In the genomic region with DNA sequence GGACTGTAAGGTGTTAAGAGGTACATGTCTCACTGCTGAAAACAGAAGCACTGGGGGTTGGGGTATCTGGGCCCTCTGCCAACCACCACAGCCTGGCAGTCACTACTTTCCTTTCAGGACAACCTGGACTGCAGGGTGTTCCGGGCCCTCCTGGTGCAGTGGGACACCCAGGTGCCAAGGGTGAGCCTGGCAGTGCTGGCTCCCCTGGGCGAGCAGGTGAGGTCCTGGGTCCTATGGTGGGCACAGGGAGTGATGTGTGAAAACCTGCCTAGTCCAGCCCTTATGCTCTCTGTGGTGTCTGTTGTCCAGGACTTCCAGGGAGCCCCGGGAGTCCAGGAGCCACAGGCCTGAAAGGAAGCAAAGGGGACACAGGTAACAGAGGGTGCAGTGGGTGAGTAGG, we compare ENCODE assay signal across 18 cellular contexts. TPM values are rescaled to one million over a fixed set of nuclear protein-coding genes. Genes with fewer than 3 reads are reported as not detected.
DNase-seq lines count a peak whose midpoint lies in the region; ATAC-seq and TF ChIP-seq lines count a peak whose summit lies in the region.
"Had no signal": no experiment of that assay in that cellular context is flagged by ENCODE, and none has a peak within 500 bp of the region (broad histone marks: within the 10 kb centered on the region; RNA-seq: fewer than 3 reads in every experiment).

No MANE protein-coding gene starts in this region.

- H3K4me1 ChIP-seq in vagina, result no peaks in the 10 kb centered on the region
- H3K4me1 ChIP-seq: Caco-2 had no signal

- no peak overlapping the region for H3K4me3 Mint-ChIP-seq in activated CD8-positive, alpha-beta memory T cell treated with anti-CD3 and anti-CD28 coated beads, Interleukin-2, amount 10 ng/mL, durations not matched to agents 7 days and 5 days
- H3K4me3 Mint-ChIP-seq in chondrocyte (ENCODE audit: unreplicated experiment) (no peak overlapping the region), T-helper 17 cell (no peak overlapping the region)
- no peak overlapping the region for H3K4me3 Mint-ChIP-seq in activated CD4-positive, alpha-beta T cell treated with anti-CD3 and anti-CD28 coated beads, Interleukin-2, amount 10 ng/mL, durations not matched to agents 24 days and 14 days
- H3K4me3 Mint-ChIP-seq: CD14-positive monocyte; CD8-positive, alpha-beta T cell had no signal

- no peak overlapping the region for H3K4me3 ChIP-seq in vagina
- H3K4me3 ChIP-seq: GM23248 had no signal

- peaks cover 4% of the 10 kb centered on the region for H3K27me3 Mint-ChIP-seq in activated CD8-positive, alpha-beta memory T cell treated with anti-CD3 and anti-CD28 coated beads, Interleukin-2, amount 10 ng/mL, durations not matched to agents 7 days and 5 days
- H3K27me3 Mint-ChIP-seq in chondrocyte (ENCODE audit: low read depth) (peaks cover 10% of the 10 kb centered on the region), T-helper 17 cell (peaks cover 29% of the 10 kb centered on the region)
- no peaks in the 10 kb centered on the region for H3K27me3 Mint-ChIP-seq in activated CD4-positive, alpha-beta T cell treated with anti-CD3 and anti-CD28 coated beads, Interleukin-2, amount 10 ng/mL, durations not matched to agents 24 days and 14 days

- no peak for ATAC-seq in activated CD8-positive, alpha-beta memory T cell treated with anti-CD3 and anti-CD28 coated beads, Interleukin-2, amount 10 ng/mL, durations not matched to agents 7 days and 5 days
- ATAC-seq in T-helper 17 cell, result no peak
- ATAC-seq: CD8-positive, alpha-beta T cell; HCT116 had no signal

- no peak for TF ChIP-seq POLR2A in vagina (IDR thresholded peaks at IDR 0.05)

- peak; percentile 37 for DNase-seq in activated CD8-positive, alpha-beta memory T cell treated with anti-CD3 and anti-CD28 coated beads for 24 hours
- no peak for DNase-seq in activated CD8-positive, alpha-beta memory T cell treated with anti-CD3 and anti-CD28 coated beads, Interleukin-2, amount 10 ng/mL, durations not matched to agents 7 days and 5 days
- DNase-seq in islet precursor cell (peak; percentile 27), retina (peak; percentile 0), vagina (ENCODE audit: extremely low spot score in 2 of 2) (peak; percentile 77 to 88), chondrocyte (ENCODE audit: low spot score) (no peak), T-helper 17 cell (no peak)
- no peak for DNase-seq in activated CD4-positive, alpha-beta T cell treated with anti-CD3 and anti-CD28 coated beads, Interleukin-2, amount 10 ng/mL, durations not matched to agents 24 days and 14 days
- DNase-seq: Caco-2, DND-41, GDM1 had no signal

- TF ChIP-seq CTCF in vagina (IDR thresholded peaks at IDR 0.05) (no peak), chondrocyte (IDR thresholded peaks at IDR 0.05) (no peak)

- H3K9me3 Mint-ChIP-seq in activated CD8-positive, alpha-beta memory T cell treated with anti-CD3 and anti-CD28 coated beads, Interleukin-2, amount 10 ng/mL, durations not matched to agents 7 days and 5 days (ENCODE audit: low read depth), result no peaks in the 10 kb centered on the region
- peaks cover 3% of the 10 kb centered on the region for H3K9me3 Mint-ChIP-seq in chondrocyte (ENCODE audit: low read depth)
- H3K9me3 Mint-ChIP-seq in activated CD4-positive, alpha-beta T cell treated with anti-CD3 and anti-CD28 coated beads, Interleukin-2, amount 10 ng/mL, durations not matched to agents 24 days and 14 days, result no peaks in the 10 kb centered on the region

- H3K27me3 ChIP-seq in vagina, result no peaks in the 10 kb centered on the region

- intact Hi-C loops in vagina (cut with DNase I), result no loop called here
- intact Hi-C loops in activated CD4-positive, alpha-beta T cell treated with anti-CD3 and anti-CD28 coated beads, Interleukin-2, amount 10 ng/mL, durations not matched to agents 24 days and 14 days (cut with micrococcal nuclease), result no loop called here

- CTCF ChIA-PET in activated CD8-positive, alpha-beta memory T cell treated with anti-CD3 and anti-CD28 coated beads, Interleukin-2, amount 10 ng/mL, durations not matched to agents 7 days and 5 days (lab: Charles Lee), result no interaction called here

- H3K36me3 ChIP-seq in vagina, result no peaks in the 10 kb centered on the region

- no peaks in the 10 kb centered on the region for H3K36me3 Mint-ChIP-seq in activated CD8-positive, alpha-beta memory T cell treated with anti-CD3 and anti-CD28 coated beads, Interleukin-2, amount 10 ng/mL, durations not matched to agents 7 days and 5 days
- H3K36me3 Mint-ChIP-seq in chondrocyte (ENCODE audit: low read depth), result no peaks in the 10 kb centered on the region
- no peaks in the 10 kb centered on the region for H3K36me3 Mint-ChIP-seq in T-helper 17 cell (ENCODE audit: low read depth)
- no peaks in the 10 kb centered on the region for H3K36me3 Mint-ChIP-seq in activated CD4-positive, alpha-beta T cell treated with anti-CD3 and anti-CD28 coated beads, Interleukin-2, amount 10 ng/mL, durations not matched to agents 24 days and 14 days (ENCODE audit: low read depth)
- H3K36me3 Mint-ChIP-seq: CD8-positive, alpha-beta T cell had no signal

- H3K4me1 Mint-ChIP-seq in activated CD8-positive, alpha-beta memory T cell treated with anti-CD3 and anti-CD28 coated beads, Interleukin-2, amount 10 ng/mL, durations not matched to agents 7 days and 5 days, result peaks cover 1% of the 10 kb centered on the region
- H3K4me1 Mint-ChIP-seq in chondrocyte (ENCODE audit: low read depth) (no peaks in the 10 kb centered on the region), T-helper 17 cell (no peaks in the 10 kb centered on the region)
- H3K4me1 Mint-ChIP-seq in activated CD4-positive, alpha-beta T cell treated with anti-CD3 and anti-CD28 coated beads, Interleukin-2, amount 10 ng/mL, durations not matched to agents 24 days and 14 days, result no peaks in the 10 kb centered on the region

- H3K9me3 ChIP-seq in vagina (no peaks in the 10 kb centered on the region), T-helper 17 cell (ENCODE audit: control insufficient read depth, low read length, poor library complexity, severe bottlenecking) (no peaks in the 10 kb centered on the region)
- H3K9me3 ChIP-seq: Caco-2 had no signal

- no peak overlapping the region for H3K27ac ChIP-seq in vagina
- H3K27ac ChIP-seq: 22Rv1, GM23248, HL-60 had no signal

- no peak overlapping the region for H3K27ac Mint-ChIP-seq in activated CD8-positive, alpha-beta memory T cell treated with anti-CD3 and anti-CD28 coated beads, Interleukin-2, amount 10 ng/mL, durations not matched to agents 7 days and 5 days
- H3K27ac Mint-ChIP-seq in chondrocyte (ENCODE audit: unreplicated experiment) (no peak overlapping the region), T-helper 17 cell (no peak overlapping the region)
- no peak overlapping the region for H3K27ac Mint-ChIP-seq in activated CD4-positive, alpha-beta T cell treated with anti-CD3 and anti-CD28 coated beads, Interleukin-2, amount 10 ng/mL, durations not matched to agents 24 days and 14 days
- H3K27ac Mint-ChIP-seq: CD8-positive, alpha-beta T cell had no signal

RNA-seq across cellular contexts. Expression of gene MARCO, which starts 40.0 kb away (rescaled TPM):
- total RNA-seq in activated CD8-positive, alpha-beta memory T cell treated with anti-CD3 and anti-CD28 coated beads, Interleukin-2, amount 10 ng/mL, durations not matched to agents 7 days and 5 days, result not detected
- total RNA-seq in vagina (5.6 TPM), chondrocyte (not detected in 3 replicates), T-helper 17 cell (not detected)
- total RNA-seq in activated CD4-positive, alpha-beta T cell treated with anti-CD3 and anti-CD28 coated beads, Interleukin-2, amount 10 ng/mL, durations not matched to agents 24 days and 14 days, result not detected in 2 replicates
- total RNA-seq: A673; CD8-positive, alpha-beta T cell; GM23248 had no signal

Comparison
In these comparisons a context has a peak if more than half of its experiments do, and no peak if none do; other contexts are left out.
1. DNase-seq: peak in activated CD8-positive, alpha-beta memory T cell treated with anti-CD3 and anti-CD28 coated beads for 24 hours (single experiment), islet precursor cell (single experiment), retina (single experiment) and vagina (2 of 2); none in activated CD8-positive, alpha-beta memory T cell treated with anti-CD3 and anti-CD28 coated beads, Interleukin-2, amount 10 ng/mL, durations not matched to agents 7 days and 5 days (single experiment), chondrocyte (single experiment), T-helper 17 cell (0 of 3) and activated CD4-positive, alpha-beta T cell treated with anti-CD3 and anti-CD28 coated beads, Interleukin-2, amount 10 ng/mL, durations not matched to agents 24 days and 14 days (single experiment).